6 cellular contexts compared by ENCODE assay signal in genomic region chr1:78856096-78856495, GRCh38.
"Had no signal": no experiment of that assay in that cellular context is flagged by ENCODE, and none has a peak within 500 bp of the region (broad histone marks: within the 10 kb centered on the region; RNA-seq: fewer than 3 reads in every experiment).

No MANE protein-coding gene starts in this region.

- DNase-seq: H9, HCEC 1CT, KBM-7 had no signal

- H3K4me2 ChIP-seq: GM23338 had no signal

- H3K4me3 ChIP-seq: GM23338 had no signal

- ATAC-seq: GM23338, HepG2 had no signal

- H2AFZ ChIP-seq: GM23338 had no signal

- H3K27ac ChIP-seq: HL-60 had no signal
